ENCODE assay signal across 1 cellular context in the genomic region with DNA sequence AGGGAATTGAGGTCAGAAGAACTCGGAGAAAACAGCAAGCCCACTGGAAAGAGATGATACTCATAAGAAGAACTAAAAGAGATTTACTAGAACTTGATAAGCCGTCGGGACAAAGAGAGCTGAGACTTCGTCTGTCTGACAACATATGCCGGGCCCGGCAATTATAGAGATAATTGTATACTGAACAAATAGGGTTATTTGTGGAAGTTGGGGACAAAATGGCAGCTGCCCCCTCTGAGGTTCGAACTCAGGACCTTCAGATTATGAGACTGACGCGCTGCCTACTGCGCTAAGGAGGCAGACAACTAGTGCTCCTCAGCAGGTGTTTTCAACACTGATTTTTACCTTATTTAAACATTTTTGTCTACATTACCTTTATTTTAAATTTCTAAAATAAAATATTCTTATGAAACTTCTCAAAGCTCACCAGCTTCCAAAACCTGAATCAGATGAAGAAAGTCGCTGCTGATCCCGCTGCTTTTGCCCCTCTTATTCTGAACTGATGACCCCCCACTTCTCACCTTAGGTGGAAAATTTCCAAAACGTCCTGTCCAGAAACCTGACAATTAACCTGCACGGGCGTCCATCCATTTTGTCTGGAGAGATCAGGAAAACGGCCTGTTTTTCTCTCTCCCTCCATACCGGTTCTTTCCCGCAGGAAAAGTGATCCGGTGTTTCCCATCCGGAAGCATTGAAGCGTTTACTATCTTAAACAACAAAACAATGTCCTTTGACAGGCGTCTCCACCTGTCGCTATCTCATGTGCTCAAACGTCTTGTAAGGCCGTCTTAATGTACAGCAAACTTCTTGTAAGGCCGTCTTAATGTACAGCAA.
TF ChIP-seq lines count a peak whose summit lies in the region.

No MANE protein-coding gene starts in this region.

TF ChIP-seq in HEK293, 187 proteins besides CTCF, POLR2A, EP300 and RAD21 (continued from another document):
- TF ChIP-seq ZNF391 (tag by site-specific recombination; IDR thresholded peaks at IDR 0.05; ENCODE audit: borderline replicate concordance, low read depth) = peak; percentile 79; the same call in 1 of the 2 replicates
- TF ChIP-seq ZNF561 (tag by site-specific recombination; IDR thresholded peaks at IDR 0.05; ENCODE audit: borderline replicate concordance) = peak; percentile 69; the same call in 1 of the 2 replicates
- TF ChIP-seq ZNF16 (tag by site-specific recombination; IDR thresholded peaks at IDR 0.05; ENCODE audit: low read depth) = no peak
- TF ChIP-seq HOXA7 (CRISPR knock-in tag; IDR thresholded peaks at IDR 0.05; ENCODE audit: borderline replicate concordance) = no peak
- TF ChIP-seq, protein P1, sequence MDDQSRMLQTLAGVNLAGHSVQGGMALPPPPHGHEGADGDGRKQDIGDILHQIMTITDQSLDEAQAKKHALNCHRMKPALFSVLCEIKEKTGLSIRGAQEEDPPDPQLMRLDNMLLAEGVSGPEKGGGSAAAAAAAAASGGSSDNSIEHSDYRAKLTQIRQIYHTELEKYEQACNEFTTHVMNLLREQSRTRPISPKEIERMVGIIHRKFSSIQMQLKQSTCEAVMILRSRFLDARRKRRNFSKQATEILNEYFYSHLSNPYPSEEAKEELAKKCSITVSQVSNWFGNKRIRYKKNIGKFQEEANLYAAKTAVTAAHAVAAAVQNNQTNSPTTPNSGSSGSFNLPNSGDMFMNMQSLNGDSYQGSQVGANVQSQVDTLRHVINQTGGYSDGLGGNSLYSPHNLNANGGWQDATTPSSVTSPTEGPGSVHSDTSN (CRISPR knock-in tag; IDR thresholded peaks at IDR 0.05) = no peak
- no peak for TF ChIP-seq ZNF658 (tag by site-specific recombination; IDR thresholded peaks at IDR 0.05)
- TF ChIP-seq KLF10 (tag by site-specific recombination; IDR thresholded peaks at IDR 0.05) = peak; percentile 58
- peak; percentile 76; the same call in 1 of the 2 replicates for TF ChIP-seq ZNF10 (tag by site-specific recombination; IDR thresholded peaks at IDR 0.05)
- TF ChIP-seq, protein P2, sequence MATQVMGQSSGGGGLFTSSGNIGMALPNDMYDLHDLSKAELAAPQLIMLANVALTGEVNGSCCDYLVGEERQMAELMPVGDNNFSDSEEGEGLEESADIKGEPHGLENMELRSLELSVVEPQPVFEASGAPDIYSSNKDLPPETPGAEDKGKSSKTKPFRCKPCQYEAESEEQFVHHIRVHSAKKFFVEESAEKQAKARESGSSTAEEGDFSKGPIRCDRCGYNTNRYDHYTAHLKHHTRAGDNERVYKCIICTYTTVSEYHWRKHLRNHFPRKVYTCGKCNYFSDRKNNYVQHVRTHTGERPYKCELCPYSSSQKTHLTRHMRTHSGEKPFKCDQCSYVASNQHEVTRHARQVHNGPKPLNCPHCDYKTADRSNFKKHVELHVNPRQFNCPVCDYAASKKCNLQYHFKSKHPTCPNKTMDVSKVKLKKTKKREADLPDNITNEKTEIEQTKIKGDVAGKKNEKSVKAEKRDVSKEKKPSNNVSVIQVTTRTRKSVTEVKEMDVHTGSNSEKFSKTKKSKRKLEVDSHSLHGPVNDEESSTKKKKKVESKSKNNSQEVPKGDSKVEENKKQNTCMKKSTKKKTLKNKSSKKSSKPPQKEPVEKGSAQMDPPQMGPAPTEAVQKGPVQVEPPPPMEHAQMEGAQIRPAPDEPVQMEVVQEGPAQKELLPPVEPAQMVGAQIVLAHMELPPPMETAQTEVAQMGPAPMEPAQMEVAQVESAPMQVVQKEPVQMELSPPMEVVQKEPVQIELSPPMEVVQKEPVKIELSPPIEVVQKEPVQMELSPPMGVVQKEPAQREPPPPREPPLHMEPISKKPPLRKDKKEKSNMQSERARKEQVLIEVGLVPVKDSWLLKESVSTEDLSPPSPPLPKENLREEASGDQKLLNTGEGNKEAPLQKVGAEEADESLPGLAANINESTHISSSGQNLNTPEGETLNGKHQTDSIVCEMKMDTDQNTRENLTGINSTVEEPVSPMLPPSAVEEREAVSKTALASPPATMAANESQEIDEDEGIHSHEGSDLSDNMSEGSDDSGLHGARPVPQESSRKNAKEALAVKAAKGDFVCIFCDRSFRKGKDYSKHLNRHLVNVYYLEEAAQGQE (tag by site-specific recombination; IDR thresholded peaks at IDR 0.05) = peak; percentile 11; the same call in 1 of the 2 replicates
- no peak for TF ChIP-seq GLIS1 (tag by site-specific recombination; IDR thresholded peaks at IDR 0.05)
- TF ChIP-seq, protein P3, sequence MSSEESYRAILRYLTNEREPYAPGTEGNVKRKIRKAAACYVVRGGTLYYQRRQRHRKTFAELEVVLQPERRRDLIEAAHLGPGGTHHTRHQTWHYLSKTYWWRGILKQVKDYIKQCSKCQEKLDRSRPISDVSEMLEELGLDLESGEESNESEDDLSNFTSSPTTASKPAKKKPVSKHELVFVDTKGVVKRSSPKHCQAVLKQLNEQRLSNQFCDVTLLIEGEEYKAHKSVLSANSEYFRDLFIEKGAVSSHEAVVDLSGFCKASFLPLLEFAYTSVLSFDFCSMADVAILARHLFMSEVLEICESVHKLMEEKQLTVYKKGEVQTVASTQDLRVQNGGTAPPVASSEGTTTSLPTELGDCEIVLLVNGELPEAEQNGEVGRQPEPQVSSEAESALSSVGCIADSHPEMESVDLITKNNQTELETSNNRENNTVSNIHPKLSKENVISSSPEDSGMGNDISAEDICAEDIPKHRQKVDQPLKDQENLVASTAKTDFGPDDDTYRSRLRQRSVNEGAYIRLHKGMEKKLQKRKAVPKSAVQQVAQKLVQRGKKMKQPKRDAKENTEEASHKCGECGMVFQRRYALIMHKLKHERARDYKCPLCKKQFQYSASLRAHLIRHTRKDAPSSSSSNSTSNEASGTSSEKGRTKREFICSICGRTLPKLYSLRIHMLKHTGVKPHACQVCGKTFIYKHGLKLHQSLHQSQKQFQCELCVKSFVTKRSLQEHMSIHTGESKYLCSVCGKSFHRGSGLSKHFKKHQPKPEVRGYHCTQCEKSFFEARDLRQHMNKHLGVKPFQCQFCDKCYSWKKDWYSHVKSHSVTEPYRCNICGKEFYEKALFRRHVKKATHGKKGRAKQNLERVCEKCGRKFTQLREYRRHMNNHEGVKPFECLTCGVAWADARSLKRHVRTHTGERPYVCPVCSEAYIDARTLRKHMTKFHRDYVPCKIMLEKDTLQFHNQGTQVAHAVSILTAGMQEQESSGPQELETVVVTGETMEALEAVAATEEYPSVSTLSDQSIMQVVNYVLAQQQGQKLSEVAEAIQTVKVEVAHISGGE (tag by site-specific recombination; conservative IDR thresholded peaks at IDR 0.05; ENCODE audit: low read depth) = peak; percentile 74
- peak; percentile 62 for TF ChIP-seq ZNF394 (tag by site-specific recombination; IDR thresholded peaks at IDR 0.05; ENCODE audit: borderline replicate concordance)
- 0 out of 2 replicates have a peak, but pooled peaks have one; percentile 17 for TF ChIP-seq WT1 (tag by site-specific recombination; IDR thresholded peaks at IDR 0.05)
- 0 out of 2 replicates have a peak, but pooled peaks have one; percentile 48 for TF ChIP-seq ZEB2 (tag by site-specific recombination; IDR thresholded peaks at IDR 0.05)
- TF ChIP-seq ZBTB8A (tag by site-specific recombination; IDR thresholded peaks at IDR 0.05) = 0 out of 2 replicates have a peak, but pooled peaks have one; percentile 39
- peak; percentile 8; the same call in 1 of the 2 replicates for TF ChIP-seq MZF1 (tag by site-specific recombination; IDR thresholded peaks at IDR 0.05; ENCODE audit: borderline replicate concordance)
- TF ChIP-seq, protein P4, sequence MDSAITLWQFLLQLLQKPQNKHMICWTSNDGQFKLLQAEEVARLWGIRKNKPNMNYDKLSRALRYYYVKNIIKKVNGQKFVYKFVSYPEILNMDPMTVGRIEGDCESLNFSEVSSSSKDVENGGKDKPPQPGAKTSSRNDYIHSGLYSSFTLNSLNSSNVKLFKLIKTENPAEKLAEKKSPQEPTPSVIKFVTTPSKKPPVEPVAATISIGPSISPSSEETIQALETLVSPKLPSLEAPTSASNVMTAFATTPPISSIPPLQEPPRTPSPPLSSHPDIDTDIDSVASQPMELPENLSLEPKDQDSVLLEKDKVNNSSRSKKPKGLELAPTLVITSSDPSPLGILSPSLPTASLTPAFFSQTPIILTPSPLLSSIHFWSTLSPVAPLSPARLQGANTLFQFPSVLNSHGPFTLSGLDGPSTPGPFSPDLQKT (IDR thresholded peaks at IDR 0.05; ENCODE audit: borderline replicate concordance, low read depth, low read length) = no peak
- peak; percentile 21; the same call in 1 of the 2 replicates for TF ChIP-seq ZNF76 (tag by site-specific recombination; IDR thresholded peaks at IDR 0.05; ENCODE audit: borderline replicate concordance, low read depth)
- TF ChIP-seq, protein P5, sequence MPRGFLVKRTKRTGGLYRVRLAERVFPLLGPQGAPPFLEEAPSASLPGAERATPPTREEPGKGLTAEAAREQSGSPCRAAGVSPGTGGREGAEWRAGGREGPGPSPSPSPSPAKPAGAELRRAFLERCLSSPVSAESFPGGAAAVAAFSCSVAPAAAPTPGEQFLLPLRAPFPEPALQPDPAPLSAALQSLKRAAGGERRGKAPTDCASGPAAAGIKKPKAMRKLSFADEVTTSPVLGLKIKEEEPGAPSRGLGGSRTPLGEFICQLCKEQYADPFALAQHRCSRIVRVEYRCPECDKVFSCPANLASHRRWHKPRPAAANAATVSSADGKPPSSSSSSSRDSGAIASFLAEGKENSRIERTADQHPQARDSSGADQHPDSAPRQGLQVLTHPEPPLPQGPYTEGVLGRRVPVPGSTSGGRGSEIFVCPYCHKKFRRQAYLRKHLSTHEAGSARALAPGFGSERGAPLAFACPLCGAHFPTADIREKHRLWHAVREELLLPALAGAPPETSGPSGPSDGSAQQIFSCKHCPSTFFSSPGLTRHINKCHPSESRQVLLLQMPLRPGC (tag by site-specific recombination; IDR thresholded peaks at IDR 0.05) = peak; percentile 15; the same call in 1 of the 2 replicates
- peak; percentile 33; the same call in 1 of the 2 replicates for TF ChIP-seq SP3 (tag by site-specific recombination; IDR thresholded peaks at IDR 0.05)
- TF ChIP-seq, protein P6, sequence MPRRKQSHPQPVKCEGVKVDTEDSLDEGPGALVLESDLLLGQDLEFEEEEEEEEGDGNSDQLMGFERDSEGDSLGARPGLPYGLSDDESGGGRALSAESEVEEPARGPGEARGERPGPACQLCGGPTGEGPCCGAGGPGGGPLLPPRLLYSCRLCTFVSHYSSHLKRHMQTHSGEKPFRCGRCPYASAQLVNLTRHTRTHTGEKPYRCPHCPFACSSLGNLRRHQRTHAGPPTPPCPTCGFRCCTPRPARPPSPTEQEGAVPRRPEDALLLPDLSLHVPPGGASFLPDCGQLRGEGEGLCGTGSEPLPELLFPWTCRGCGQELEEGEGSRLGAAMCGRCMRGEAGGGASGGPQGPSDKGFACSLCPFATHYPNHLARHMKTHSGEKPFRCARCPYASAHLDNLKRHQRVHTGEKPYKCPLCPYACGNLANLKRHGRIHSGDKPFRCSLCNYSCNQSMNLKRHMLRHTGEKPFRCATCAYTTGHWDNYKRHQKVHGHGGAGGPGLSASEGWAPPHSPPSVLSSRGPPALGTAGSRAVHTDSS (tag by site-specific recombination; IDR thresholded peaks at IDR 0.05) = 0 out of 2 replicates have a peak, but pooled peaks have one; percentile 33
- TF ChIP-seq ZNF366 (tag by site-specific recombination; conservative IDR thresholded peaks at IDR 0.05) = 0 out of 2 replicates have a peak, but pooled peaks have one; percentile 33
- TF ChIP-seq SCRT2 (tag by site-specific recombination; IDR thresholded peaks at IDR 0.05) = peak; percentile 92
- peak; percentile 40; the same call in 1 of the 2 replicates for TF ChIP-seq ZNF549 (tag by site-specific recombination; IDR thresholded peaks at IDR 0.05)
- TF ChIP-seq, protein P7, sequence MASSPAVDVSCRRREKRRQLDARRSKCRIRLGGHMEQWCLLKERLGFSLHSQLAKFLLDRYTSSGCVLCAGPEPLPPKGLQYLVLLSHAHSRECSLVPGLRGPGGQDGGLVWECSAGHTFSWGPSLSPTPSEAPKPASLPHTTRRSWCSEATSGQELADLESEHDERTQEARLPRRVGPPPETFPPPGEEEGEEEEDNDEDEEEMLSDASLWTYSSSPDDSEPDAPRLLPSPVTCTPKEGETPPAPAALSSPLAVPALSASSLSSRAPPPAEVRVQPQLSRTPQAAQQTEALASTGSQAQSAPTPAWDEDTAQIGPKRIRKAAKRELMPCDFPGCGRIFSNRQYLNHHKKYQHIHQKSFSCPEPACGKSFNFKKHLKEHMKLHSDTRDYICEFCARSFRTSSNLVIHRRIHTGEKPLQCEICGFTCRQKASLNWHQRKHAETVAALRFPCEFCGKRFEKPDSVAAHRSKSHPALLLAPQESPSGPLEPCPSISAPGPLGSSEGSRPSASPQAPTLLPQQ (tag by site-specific recombination; IDR thresholded peaks at IDR 0.05) = peak; percentile 70
- TF ChIP-seq KLF8 (tag by site-specific recombination; IDR thresholded peaks at IDR 0.05) = peak; percentile 62
- no peak for TF ChIP-seq ZNF354C (tag by site-specific recombination; IDR thresholded peaks at IDR 0.05; ENCODE audit: borderline replicate concordance, low read depth)
- TF ChIP-seq, protein P8, sequence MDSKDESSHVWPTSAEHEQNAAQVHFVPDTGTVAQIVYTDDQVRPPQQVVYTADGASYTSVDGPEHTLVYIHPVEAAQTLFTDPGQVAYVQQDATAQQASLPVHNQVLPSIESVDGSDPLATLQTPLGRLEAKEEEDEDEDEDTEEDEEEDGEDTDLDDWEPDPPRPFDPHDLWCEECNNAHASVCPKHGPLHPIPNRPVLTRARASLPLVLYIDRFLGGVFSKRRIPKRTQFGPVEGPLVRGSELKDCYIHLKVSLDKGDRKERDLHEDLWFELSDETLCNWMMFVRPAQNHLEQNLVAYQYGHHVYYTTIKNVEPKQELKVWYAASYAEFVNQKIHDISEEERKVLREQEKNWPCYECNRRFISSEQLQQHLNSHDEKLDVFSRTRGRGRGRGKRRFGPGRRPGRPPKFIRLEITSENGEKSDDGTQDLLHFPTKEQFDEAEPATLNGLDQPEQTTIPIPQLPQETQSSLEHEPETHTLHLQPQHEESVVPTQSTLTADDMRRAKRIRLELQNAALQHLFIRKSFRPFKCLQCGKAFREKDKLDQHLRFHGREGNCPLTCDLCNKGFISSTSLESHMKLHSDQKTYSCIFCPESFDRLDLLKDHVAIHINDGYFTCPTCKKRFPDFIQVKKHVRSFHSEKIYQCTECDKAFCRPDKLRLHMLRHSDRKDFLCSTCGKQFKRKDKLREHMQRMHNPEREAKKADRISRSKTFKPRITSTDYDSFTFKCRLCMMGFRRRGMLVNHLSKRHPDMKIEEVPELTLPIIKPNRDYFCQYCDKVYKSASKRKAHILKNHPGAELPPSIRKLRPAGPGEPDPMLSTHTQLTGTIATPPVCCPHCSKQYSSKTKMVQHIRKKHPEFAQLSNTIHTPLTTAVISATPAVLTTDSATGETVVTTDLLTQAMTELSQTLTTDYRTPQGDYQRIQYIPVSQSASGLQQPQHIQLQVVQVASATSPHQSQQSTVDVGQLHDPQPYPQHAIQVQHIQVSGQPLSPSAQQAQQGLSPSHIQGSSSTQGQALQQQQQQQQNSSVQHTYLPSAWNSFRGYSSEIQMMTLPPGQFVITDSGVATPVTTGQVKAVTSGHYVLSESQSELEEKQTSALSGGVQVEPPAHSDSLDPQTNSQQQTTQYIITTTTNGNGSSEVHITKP (tag by site-specific recombination; IDR thresholded peaks at IDR 0.05) = peak; percentile 9; the same call in 1 of the 2 replicates
- TF ChIP-seq ZBTB17 (tag by site-specific recombination; IDR thresholded peaks at IDR 0.05) = peak; percentile 46; the same call in 1 of the 2 replicates
